ENCODE assay signal across 8 cellular contexts in genomic region chr2:70901235-70902066, GRCh38.
DNase-seq lines count a peak whose midpoint lies in the region; ATAC-seq and TF ChIP-seq lines count a peak whose summit lies in the region.

No MANE protein-coding gene starts in this region.

- in situ Hi-C loops in astrocyte of the cerebellum (cut with HindIII; ENCODE audit: low sequenced_read_pairs): no loop called here

- peak overlapping the region; percentile 92 for H3K27ac Mint-ChIP-seq in stimulated activated naive B cell treated with anti-CD40 and anti-IgM and Interleukin-4, amounts not matched to agents 10 μg/mL and 1 μg/mL and 100 μg/mL, for 72 hours

- peaks cover 25 to 64% of the 10 kb centered on the region in 2 donors for H3K4me1 Mint-ChIP-seq in stimulated activated naive B cell treated with anti-CD40 and anti-IgM and Interleukin-4, amounts not matched to agents 10 μg/mL and 1 μg/mL and 100 μg/mL, for 72 hours

- no peak for TF ChIP-seq CTCF in astrocyte of the cerebellum (IDR thresholded peaks at IDR 0.05; ENCODE audit: low read depth, low read length, missing control alignments)

- H3K27me3 Mint-ChIP-seq in stimulated activated naive B cell treated with anti-CD40 and anti-IgM and Interleukin-4, amounts not matched to agents 10 μg/mL and 1 μg/mL and 100 μg/mL, for 72 hours: peaks cover 92 to 97% of the 10 kb centered on the region in 2 donors

- no peaks in the 10 kb centered on the region for H3K9me3 Mint-ChIP-seq in stimulated activated naive B cell treated with anti-CD40 and anti-IgM and Interleukin-4, amounts not matched to agents 10 μg/mL and 1 μg/mL and 100 μg/mL, for 72 hours

- peak overlapping the region; percentile 78 for H3K4me3 Mint-ChIP-seq in stimulated activated naive B cell treated with anti-CD40 and anti-IgM and Interleukin-4, amounts not matched to agents 10 μg/mL and 1 μg/mL and 100 μg/mL, for 72 hours

- peak overlapping the region; percentile 41 for H3K4me3 ChIP-seq in astrocyte of the cerebellum (ENCODE audit: low read depth, low read length)

- DNase-seq in CD1c-positive myeloid dendritic cell (ENCODE audit: extremely low spot score): peak; percentile 49
- DNase-seq in HuH-7 (ENCODE audit: low spot score): peak; percentile 56
- no peak for DNase-seq in astrocyte of the cerebellum (ENCODE audit: low read depth)
- DNase-seq in iris pigment epithelial cell (ENCODE audit: low read depth): peak; percentile 42
- DNase-seq in stimulated activated naive B cell treated with anti-CD40 and anti-IgM and Interleukin-4, amounts not matched to agents 10 μg/mL and 1 μg/mL and 100 μg/mL, for 72 hours: no peak
- DNase-seq in medulla oblongata (ENCODE audit: extremely low spot score): no peak
- DNase-seq in AG08395 (ENCODE audit: low spot score): no peak

- H3K36me3 Mint-ChIP-seq in stimulated activated naive B cell treated with anti-CD40 and anti-IgM and Interleukin-4, amounts not matched to agents 10 μg/mL and 1 μg/mL and 100 μg/mL, for 72 hours: no peaks in the 10 kb centered on the region

- ATAC-seq in stimulated activated naive B cell treated with anti-CD40 and anti-IgM and Interleukin-4, amounts not matched to agents 10 μg/mL and 1 μg/mL and 100 μg/mL, for 72 hours (replicated peaks): no peak
- ATAC-seq in GM21447 (IDR thresholded peaks at IDR 0.05; ENCODE audit: unreplicated experiment): no peak

Comparison
In these comparisons a context has a peak if more than half of its experiments do, and no peak if none do; other contexts are left out.
1. DNase-seq: peak in CD1c-positive myeloid dendritic cell (single experiment), HuH-7 (single experiment) and iris pigment epithelial cell (single experiment); none in astrocyte of the cerebellum (single experiment), stimulated activated naive B cell treated with anti-CD40 and anti-IgM and Interleukin-4, amounts not matched to agents 10 μg/mL and 1 μg/mL and 100 μg/mL, for 72 hours (single experiment), medulla oblongata (single experiment) and AG08395 (single experiment).